In the genomic region with DNA sequence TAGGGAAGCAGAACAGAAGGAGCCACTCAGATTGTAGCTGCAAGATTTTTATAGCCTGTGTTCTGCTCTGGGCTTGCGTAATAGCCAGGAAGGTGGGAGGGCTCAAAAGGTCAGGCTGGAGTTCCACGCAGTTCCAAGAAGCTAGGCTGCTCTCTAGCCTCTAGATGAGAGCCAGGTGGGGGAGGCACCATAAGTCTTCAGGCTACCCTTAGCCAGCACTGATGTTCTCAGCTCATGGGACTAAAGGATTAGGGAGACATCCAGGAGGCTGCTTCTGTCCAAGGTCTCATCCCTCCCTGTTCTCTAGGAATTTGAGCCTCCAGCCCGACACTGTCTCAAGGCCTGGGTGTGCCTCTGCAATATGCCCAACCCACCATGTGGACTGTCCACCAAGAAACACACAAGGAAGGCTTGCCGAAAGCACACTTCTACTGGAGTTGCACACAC, we compare ENCODE assay signal across 8 cellular contexts. TPM values are rescaled to one million over a fixed set of nuclear protein-coding genes. Genes with fewer than 3 reads are reported as not detected.
A peak's percentile ranks its signal among the peaks of the same experiment; 100 is the strongest.
DNase-seq lines count a peak whose midpoint lies in the region; ATAC-seq and TF ChIP-seq lines count a peak whose summit lies in the region.

No MANE protein-coding gene starts in this region.

- H3K4me1 ChIP-seq in mammary epithelial cell (ENCODE audit: insufficient read depth, low read length) (peaks cover 13% of the 10 kb centered on the region), lower lobe of right lung (peaks cover 59% of the 10 kb centered on the region)

- intact Hi-C loops in mammary epithelial cell (cut with micrococcal nuclease): no loop called here
- intact Hi-C loops in lower lobe of right lung (cut with DNase I): no loop called here

- H3K27ac Mint-ChIP-seq in type B pancreatic cell: peak overlapping the region; percentile 98

- H3K9me3 Mint-ChIP-seq in type B pancreatic cell: no peaks in the 10 kb centered on the region

- H3K27me3 ChIP-seq in AG04450 (ENCODE audit: control insufficient read depth, insufficient read depth, low read length): no peaks in the 10 kb centered on the region
- no peaks in the 10 kb centered on the region for H3K27me3 ChIP-seq in mammary epithelial cell (ENCODE audit: insufficient read depth, low read length)
- no peaks in the 10 kb centered on the region for H3K27me3 ChIP-seq in lower lobe of right lung (ENCODE audit: low read depth)

- H3K9me3 ChIP-seq in AG04450 (ENCODE audit: control insufficient read depth, insufficient read depth, low read length): peaks cover 6% of the 10 kb centered on the region; the same call in 1 of the 2 replicates
- H3K9me3 ChIP-seq in mammary epithelial cell (replicated peaks; ENCODE audit: insufficient read depth, low read length): no peaks in the 10 kb centered on the region
- no peaks in the 10 kb centered on the region for H3K9me3 ChIP-seq in lower lobe of right lung

- H3K27ac ChIP-seq in AG04450 (ENCODE audit: low read depth, low read length): peak overlapping the region; percentile 39
- no peak overlapping the region for H3K27ac ChIP-seq in mammary epithelial cell (ENCODE audit: insufficient read depth, low read depth, low read length)
- H3K27ac ChIP-seq in lower lobe of right lung: peak overlapping the region; percentile 95

- no peaks in the 10 kb centered on the region for H4K20me1 ChIP-seq in mammary epithelial cell (ENCODE audit: insufficient read depth, low read length)

- dilution Hi-C loops in mammary epithelial cell (cut with HindIII; ENCODE audit: low sequenced_read_pairs): no loop called here

- in situ Hi-C loops in mammary epithelial cell (cut with MboI; ENCODE audit: low sequenced_read_pairs in 2 of 2): no loop called here

- H3K9ac ChIP-seq in mammary epithelial cell (ENCODE audit: insufficient read depth, low read length): no peak overlapping the region

- peak overlapping the region; percentile 93 for H2AFZ ChIP-seq in mammary epithelial cell (ENCODE audit: low read depth, low read length)

- no peaks in the 10 kb centered on the region for H3K27me3 Mint-ChIP-seq in type B pancreatic cell

- TF ChIP-seq CTCF in AG04450 (IDR thresholded peaks at IDR 0.05; ENCODE audit: low read depth, low read length): no peak
- TF ChIP-seq CTCF in mammary epithelial cell (conservative IDR thresholded peaks at IDR 0.05 in 1 of 2, IDR thresholded peaks at IDR 0.05 in 1 of 2; ENCODE audit: extremely low read depth in 1 of 2, insufficient read depth in 1 of 2, low read depth in 1 of 2, low read length in 2 of 2): no peak
- no peak for TF ChIP-seq CTCF in lower lobe of right lung (IDR thresholded peaks at IDR 0.05)
- TF ChIP-seq CTCF in type B pancreatic cell (conservative IDR thresholded peaks at IDR 0.05): no peak

- peak overlapping the region; percentile 82 for H3K4me3 ChIP-seq in AG04450 (ENCODE audit: low read depth, low read length)
- H3K4me3 ChIP-seq in mammary epithelial cell (replicated peaks in 1 of 3; ENCODE audit: insufficient read depth in 1 of 3, low read depth in 2 of 3, low read length in 3 of 3): peak overlapping the region in 2 of 3 experiments; percentile 16 to 91
- H3K4me3 ChIP-seq in lower lobe of right lung: peak overlapping the region; percentile 82

- peak overlapping the region; percentile 99 for H3K4me3 Mint-ChIP-seq in type B pancreatic cell

- H3K4me2 ChIP-seq in mammary epithelial cell (ENCODE audit: insufficient read depth, low read depth, low read length): peak overlapping the region; percentile 81

- peaks cover 5% of the 10 kb centered on the region for H3K36me3 Mint-ChIP-seq in type B pancreatic cell

- no peaks in the 10 kb centered on the region for H3K36me3 ChIP-seq in mammary epithelial cell (ENCODE audit: insufficient read depth, low read length)
- H3K36me3 ChIP-seq in lower lobe of right lung: peaks cover 34% of the 10 kb centered on the region

- DNase-seq in AG04450 (ENCODE audit: low read depth, low spot score) (no peak), Kasumi-1 (lab: John Stamatoyannopoulos, UW) (peak; percentile 39 to 59), mammary epithelial cell (no peak), lower lobe of right lung (peak; percentile 64), type B pancreatic cell (ENCODE audit: extremely low spot score, unreplicated experiment) (no peak), amygdala (lab: John Stamatoyannopoulos, UW) (no peak), SK-N-DZ (ENCODE audit: low spot score) (no peak), HK-2 (ENCODE audit: unreplicated experiment) (no peak)

- CTCF ChIA-PET in AG04450 (lab: Charles Lee) (interaction anchor here (0.7 to 12.2 kb wide), 6 partner anchors 9 to 45 kb away, joined by 4 to 125 read pairs (median 12); no protein-coding TSS in a partner anchor), mammary epithelial cell (lab: Charles Lee; ENCODE audit: low non-redundant PET) (no interaction called here)

- POLR2A ChIA-PET in AG04450 (lab: Yijun Ruan, JAX): interaction anchor here (1.0 to 3.4 kb wide), 3 partner anchors 15 to 126 kb away, joined by 5 to 32 read pairs (median 11); partner anchors contain the start of genes DHH and TUBA1B

- WGBS in mammary epithelial cell (ENCODE audit: low coverage, missing lambda C conversion rate): 34% methylated on average over 4 of the region's 4 CpGs

- ATAC-seq in lower lobe of right lung: peak; percentile 40 to 64

- peaks cover 28% of the 10 kb centered on the region for H3K4me1 Mint-ChIP-seq in type B pancreatic cell (ENCODE audit: unreplicated experiment)

- BruUV-seq in mammary epithelial cell (replicated peaks; lab: Mats Ljungman, UMichigan): no TSS peak

- peaks cover 13% of the 10 kb centered on the region for H3K79me2 ChIP-seq in mammary epithelial cell (ENCODE audit: insufficient read depth, low read length)

RNA-seq across cellular contexts. Expression of gene LMBR1L, which starts 1.7 kb away (rescaled TPM):
- polyA plus RNA-seq in AG04450 (2011; rRNA removed) (34.1 and 37.3 TPM in 2 replicates), mammary epithelial cell (11.1 TPM)
- 53.6 and 65.0 TPM in 2 replicates for polyA minus RNA-seq in AG04450 (2011; rRNA and poly(A)+ RNA removed)
- total RNA-seq in mammary epithelial cell (10 to 100 TPM; 22.8 to 24.2 TPM), lower lobe of right lung (61.7 TPM), type B pancreatic cell (ENCODE audit: low replicate concordance) (101 and 105 TPM in 2 replicates)
- 3.6 TPM for polyA minus RNA-seq in mammary epithelial cell
- polyA plus RNA-seq in SK-N-DZ (2014; cell fraction: cytosol; rRNA removed): 39.9 and 61.0 TPM in 2 replicates
- 254 and 255 TPM in 2 replicates for polyA plus RNA-seq in SK-N-DZ (2014; cell fraction: nucleus; rRNA removed)

RNA-seq across cellular contexts. Expression of gene DHH, which starts 14.4 kb away (rescaled TPM):
- not detected in 2 replicates for polyA plus RNA-seq in AG04450 (2011; rRNA removed)
- not detected in 2 replicates for polyA minus RNA-seq in AG04450 (2011; rRNA and poly(A)+ RNA removed)
- under 1 TPM in 1 of 2 donors, not detected in 1; under 0.01 TPM for total RNA-seq in mammary epithelial cell
- polyA plus RNA-seq in mammary epithelial cell: not detected
- not detected for polyA minus RNA-seq in mammary epithelial cell
- total RNA-seq in lower lobe of right lung: 1.5 TPM
- total RNA-seq in type B pancreatic cell (ENCODE audit: low replicate concordance): 0.56 TPM in 1 of 2 replicates, not detected in the other
- 0.21 TPM in 1 of 2 replicates, not detected in the other for polyA plus RNA-seq in SK-N-DZ (2014; cell fraction: cytosol; rRNA removed)
- 0.47 and 1.3 TPM in 2 replicates for polyA plus RNA-seq in SK-N-DZ (2014; cell fraction: nucleus; rRNA removed)

RNA-seq across cellular contexts. Expression of gene TUBA1B, which starts 22.2 kb away (rescaled TPM):
- polyA plus RNA-seq in AG04450 (2011; rRNA removed) (2,720 and 2,965 TPM in 2 replicates), mammary epithelial cell (4,306 TPM)
- 2,895 and 3,603 TPM in 2 replicates for polyA minus RNA-seq in AG04450 (2011; rRNA and poly(A)+ RNA removed)
- total RNA-seq in mammary epithelial cell (1,000 to 10,000 TPM in 1 of 2 donors, 100 to 1,000 TPM in 1; 591 to 1,181 TPM), lower lobe of right lung (575 TPM), type B pancreatic cell (ENCODE audit: low replicate concordance) (664 and 1,458 TPM in 2 replicates)
- polyA minus RNA-seq in mammary epithelial cell: 2,687 TPM
- polyA plus RNA-seq in SK-N-DZ (2014; cell fraction: cytosol; rRNA removed): 4,089 and 4,487 TPM in 2 replicates
- polyA plus RNA-seq in SK-N-DZ (2014; cell fraction: nucleus; rRNA removed): 1,364 and 1,619 TPM in 2 replicates

RNA-seq across cellular contexts. Expression of gene RHEBL1, which starts 39.2 kb away (rescaled TPM):
- polyA plus RNA-seq in AG04450 (2011; rRNA removed) (0.31 and 0.51 TPM in 2 replicates), mammary epithelial cell (1.9 TPM)
- 0.30 TPM in 1 of 2 replicates, not detected in the other for polyA minus RNA-seq in AG04450 (2011; rRNA and poly(A)+ RNA removed)
- total RNA-seq in mammary epithelial cell (1 to 10 TPM; 1.0 to 2.3 TPM), lower lobe of right lung (1.5 TPM), type B pancreatic cell (ENCODE audit: low replicate concordance) (0.88 and 1.8 TPM in 2 replicates)
- not detected for polyA minus RNA-seq in mammary epithelial cell
- polyA plus RNA-seq in SK-N-DZ (2014; cell fraction: cytosol; rRNA removed): 14.2 and 19.6 TPM in 2 replicates
- polyA plus RNA-seq in SK-N-DZ (2014; cell fraction: nucleus; rRNA removed): 14.3 and 15.4 TPM in 2 replicates

RNA-seq across cellular contexts. Expression of gene KMT2D, which starts 48.4 kb away (rescaled TPM):
- 8.9 and 11.2 TPM in 2 replicates for polyA plus RNA-seq in AG04450 (2011; rRNA removed)
- 33.9 and 41.1 TPM in 2 replicates for polyA minus RNA-seq in AG04450 (2011; rRNA and poly(A)+ RNA removed)
- total RNA-seq in mammary epithelial cell: 10 to 100 TPM; 30.7 to 78.0 TPM
- polyA plus RNA-seq in mammary epithelial cell: 8.0 TPM
- polyA minus RNA-seq in mammary epithelial cell: 90.4 TPM
- 114 TPM for total RNA-seq in lower lobe of right lung
- total RNA-seq in type B pancreatic cell (ENCODE audit: low replicate concordance): 95.4 and 97.6 TPM in 2 replicates
- 19.0 and 23.0 TPM in 2 replicates for polyA plus RNA-seq in SK-N-DZ (2014; cell fraction: cytosol; rRNA removed)
- polyA plus RNA-seq in SK-N-DZ (2014; cell fraction: nucleus; rRNA removed): 28.8 and 36.1 TPM in 2 replicates

Comparison
In these comparisons a context has a peak if more than half of its experiments do, and no peak if none do; other contexts are left out.
1. DNase-seq: peak in Kasumi-1 (2 of 2) and lower lobe of right lung (single experiment); none in AG04450 (single experiment), mammary epithelial cell (single experiment), type B pancreatic cell (single experiment), amygdala (0 of 56), SK-N-DZ (single experiment) and HK-2 (single experiment).
2. Peak in every context shown above with its lines, with median percentiles within 50 percentile points of each other: H3K4me3 ChIP-seq.